ENCODE assay signal across 1 cellular context in the genomic region with DNA sequence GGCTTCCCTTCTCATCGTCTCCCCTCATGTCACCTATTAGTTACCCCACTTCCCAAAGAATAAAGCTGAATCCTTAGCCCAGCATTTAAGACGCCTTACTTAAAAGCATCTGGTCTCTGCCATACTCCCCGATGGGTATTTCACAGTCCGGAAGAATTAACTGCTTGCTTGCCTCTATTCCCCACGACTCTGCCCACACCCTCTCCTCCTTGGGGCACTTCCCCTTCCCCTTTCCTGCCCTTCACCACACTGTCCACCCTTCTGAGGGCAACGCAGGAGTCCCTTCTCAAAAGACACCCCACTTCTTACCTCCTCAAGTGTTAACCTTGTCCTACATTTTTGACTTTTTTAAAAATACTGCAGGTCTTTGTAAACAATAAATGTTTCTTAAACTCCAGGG.
TF ChIP-seq lines count a peak whose summit lies in the region.

No MANE protein-coding gene starts in this region.

TF ChIP-seq in WTC11, 78 proteins besides CTCF, POLR2A, EP300 and RAD21 (continued from another document):
- TF ChIP-seq, protein P1, sequence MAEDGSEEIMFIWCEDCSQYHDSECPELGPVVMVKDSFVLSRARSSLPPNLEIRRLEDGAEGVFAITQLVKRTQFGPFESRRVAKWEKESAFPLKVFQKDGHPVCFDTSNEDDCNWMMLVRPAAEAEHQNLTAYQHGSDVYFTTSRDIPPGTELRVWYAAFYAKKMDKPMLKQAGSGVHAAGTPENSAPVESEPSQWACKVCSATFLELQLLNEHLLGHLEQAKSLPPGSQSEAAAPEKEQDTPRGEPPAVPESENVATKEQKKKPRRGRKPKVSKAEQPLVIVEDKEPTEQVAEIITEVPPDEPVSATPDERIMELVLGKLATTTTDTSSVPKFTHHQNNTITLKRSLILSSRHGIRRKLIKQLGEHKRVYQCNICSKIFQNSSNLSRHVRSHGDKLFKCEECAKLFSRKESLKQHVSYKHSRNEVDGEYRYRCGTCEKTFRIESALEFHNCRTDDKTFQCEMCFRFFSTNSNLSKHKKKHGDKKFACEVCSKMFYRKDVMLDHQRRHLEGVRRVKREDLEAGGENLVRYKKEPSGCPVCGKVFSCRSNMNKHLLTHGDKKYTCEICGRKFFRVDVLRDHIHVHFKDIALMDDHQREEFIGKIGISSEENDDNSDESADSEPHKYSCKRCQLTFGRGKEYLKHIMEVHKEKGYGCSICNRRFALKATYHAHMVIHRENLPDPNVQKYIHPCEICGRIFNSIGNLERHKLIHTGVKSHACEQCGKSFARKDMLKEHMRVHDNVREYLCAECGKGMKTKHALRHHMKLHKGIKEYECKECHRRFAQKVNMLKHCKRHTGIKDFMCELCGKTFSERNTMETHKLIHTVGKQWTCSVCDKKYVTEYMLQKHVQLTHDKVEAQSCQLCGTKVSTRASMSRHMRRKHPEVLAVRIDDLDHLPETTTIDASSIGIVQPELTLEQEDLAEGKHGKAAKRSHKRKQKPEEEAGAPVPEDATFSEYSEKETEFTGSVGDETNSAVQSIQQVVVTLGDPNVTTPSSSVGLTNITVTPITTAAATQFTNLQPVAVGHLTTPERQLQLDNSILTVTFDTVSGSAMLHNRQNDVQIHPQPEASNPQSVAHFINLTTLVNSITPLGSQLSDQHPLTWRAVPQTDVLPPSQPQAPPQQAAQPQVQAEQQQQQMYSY (CRISPR knock-in tag; IDR thresholded peaks at IDR 0.05) = no peak
- TF ChIP-seq, protein P2, sequence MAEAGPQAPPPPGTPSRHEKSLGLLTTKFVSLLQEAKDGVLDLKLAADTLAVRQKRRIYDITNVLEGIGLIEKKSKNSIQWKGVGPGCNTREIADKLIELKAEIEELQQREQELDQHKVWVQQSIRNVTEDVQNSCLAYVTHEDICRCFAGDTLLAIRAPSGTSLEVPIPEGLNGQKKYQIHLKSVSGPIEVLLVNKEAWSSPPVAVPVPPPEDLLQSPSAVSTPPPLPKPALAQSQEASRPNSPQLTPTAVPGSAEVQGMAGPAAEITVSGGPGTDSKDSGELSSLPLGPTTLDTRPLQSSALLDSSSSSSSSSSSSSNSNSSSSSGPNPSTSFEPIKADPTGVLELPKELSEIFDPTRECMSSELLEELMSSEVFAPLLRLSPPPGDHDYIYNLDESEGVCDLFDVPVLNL (CRISPR knock-in tag; IDR thresholded peaks at IDR 0.05; ENCODE audit: borderline replicate concordance, low read depth) = no peak
- TF ChIP-seq, protein P3, sequence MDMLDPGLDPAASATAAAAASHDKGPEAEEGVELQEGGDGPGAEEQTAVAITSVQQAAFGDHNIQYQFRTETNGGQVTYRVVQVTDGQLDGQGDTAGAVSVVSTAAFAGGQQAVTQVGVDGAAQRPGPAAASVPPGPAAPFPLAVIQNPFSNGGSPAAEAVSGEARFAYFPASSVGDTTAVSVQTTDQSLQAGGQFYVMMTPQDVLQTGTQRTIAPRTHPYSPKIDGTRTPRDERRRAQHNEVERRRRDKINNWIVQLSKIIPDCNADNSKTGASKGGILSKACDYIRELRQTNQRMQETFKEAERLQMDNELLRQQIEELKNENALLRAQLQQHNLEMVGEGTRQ (CRISPR knock-in tag; IDR thresholded peaks at IDR 0.05) = no peak
- no peak for TF ChIP-seq ZNF423 (CRISPR knock-in tag; IDR thresholded peaks at IDR 0.05)
- no peak for TF ChIP-seq RELA (CRISPR knock-in tag; IDR thresholded peaks at IDR 0.05; ENCODE audit: borderline replicate concordance)
- TF ChIP-seq JUN (CRISPR knock-in tag; IDR thresholded peaks at IDR 0.05) = no peak
- TF ChIP-seq, protein P4, sequence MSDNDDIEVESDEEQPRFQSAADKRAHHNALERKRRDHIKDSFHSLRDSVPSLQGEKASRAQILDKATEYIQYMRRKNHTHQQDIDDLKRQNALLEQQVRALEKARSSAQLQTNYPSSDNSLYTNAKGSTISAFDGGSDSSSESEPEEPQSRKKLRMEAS (CRISPR knock-in tag; IDR thresholded peaks at IDR 0.05) = no peak
TF ChIP-seq in WTC11: peak in this region for 0.
